Comparison of ENCODE assay signal across 1 cellular context in genomic region chr21:31372176-31372765, GRCh38.
TF ChIP-seq lines count a peak whose summit lies in the region.

No MANE protein-coding gene starts in this region.

TF ChIP-seq in H1, 55 proteins besides CTCF, POLR2A, EP300 and RAD21:
- TF ChIP-seq RNF2 (IDR thresholded peaks at IDR 0.05; ENCODE audit: borderline replicate concordance, low read depth, low read length, missing control alignments, poor library complexity, severe bottlenecking) = no peak
- TF ChIP-seq JUN (IDR thresholded peaks at IDR 0.05; ENCODE audit: low read depth, low read length) = no peak
- TF ChIP-seq PHF8 (conservative IDR thresholded peaks at IDR 0.05; ENCODE audit: low read depth, low read length) = no peak
- no peak for TF ChIP-seq SIN3A (conservative IDR thresholded peaks at IDR 0.05 in 1 of 2, IDR thresholded peaks at IDR 0.05 in 1 of 2; ENCODE audit: low read depth in 1 of 2, low read length in 2 of 2)
- TF ChIP-seq SP1 (IDR thresholded peaks at IDR 0.05; ENCODE audit: low read depth, low read length) = no peak
- TF ChIP-seq FOSL1 (IDR thresholded peaks at IDR 0.05; ENCODE audit: insufficient read depth, low read depth, low read length) = no peak
- TF ChIP-seq CHD1 (IDR thresholded peaks at IDR 0.05; ENCODE audit: low read depth, low read length) = no peak
- TF ChIP-seq, protein P1, sequence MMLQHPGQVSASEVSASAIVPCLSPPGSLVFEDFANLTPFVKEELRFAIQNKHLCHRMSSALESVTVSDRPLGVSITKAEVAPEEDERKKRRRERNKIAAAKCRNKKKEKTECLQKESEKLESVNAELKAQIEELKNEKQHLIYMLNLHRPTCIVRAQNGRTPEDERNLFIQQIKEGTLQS (IDR thresholded peaks at IDR 0.05; ENCODE audit: insufficient read depth, low read depth, low read length) = no peak
- no peak for TF ChIP-seq YY1 (IDR thresholded peaks at IDR 0.05; ENCODE audit: low read depth, low read length)
- no peak for TF ChIP-seq HDAC6 (IDR thresholded peaks at IDR 0.05; ENCODE audit: low read depth, low read length)
- no peak for TF ChIP-seq SP2 (IDR thresholded peaks at IDR 0.05; ENCODE audit: low read length)
- no peak for TF ChIP-seq GABPA (IDR thresholded peaks at IDR 0.05; ENCODE audit: borderline replicate concordance, insufficient read depth, low read length)
